1 cellular context compared by ENCODE assay signal in the genomic region with DNA sequence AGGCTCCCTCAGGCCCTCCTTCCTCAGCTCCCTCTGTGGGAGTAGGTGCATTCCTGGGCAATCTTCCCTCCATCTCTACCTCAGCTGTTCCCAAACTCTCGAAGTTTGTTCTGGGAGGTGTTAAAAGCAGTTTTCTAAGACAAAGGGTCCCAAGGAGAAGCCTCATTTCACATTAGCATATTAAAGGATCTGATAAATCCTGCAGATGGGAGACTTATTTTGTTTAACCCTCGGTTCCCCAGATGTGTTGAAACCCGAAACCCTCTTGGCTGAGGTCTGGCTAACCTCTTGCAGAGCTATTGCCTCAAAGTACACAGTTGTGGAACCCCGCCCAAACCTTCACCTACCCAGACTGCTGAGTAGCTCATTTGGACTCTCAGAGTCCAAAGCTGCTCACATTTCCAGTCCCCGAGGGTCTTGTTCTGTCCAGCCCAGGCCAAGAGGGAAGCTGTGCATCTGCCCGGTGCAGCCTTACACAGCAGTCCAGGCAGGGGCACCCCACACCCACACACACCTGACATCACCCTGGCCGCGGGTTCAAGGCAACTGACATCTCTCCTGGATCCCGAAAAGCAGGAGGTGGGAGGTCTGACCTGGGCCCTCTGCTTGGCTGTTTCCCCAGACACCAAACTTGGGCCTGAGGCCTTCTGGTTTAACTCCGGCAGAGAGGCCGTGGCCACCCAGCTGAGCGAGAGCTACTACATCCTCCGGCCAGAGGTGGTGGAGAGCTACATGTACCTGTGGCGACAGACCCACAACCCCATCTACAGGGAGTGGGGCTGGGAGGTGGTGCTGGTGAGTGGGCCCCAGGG.
TF ChIP-seq lines count a peak whose summit lies in the region.

No MANE protein-coding gene starts in this region.

TF ChIP-seq in K562, 482 proteins besides CTCF, POLR2A, EP300 and RAD21 (continued from another document and continues in another):
- TF ChIP-seq, protein P1, sequence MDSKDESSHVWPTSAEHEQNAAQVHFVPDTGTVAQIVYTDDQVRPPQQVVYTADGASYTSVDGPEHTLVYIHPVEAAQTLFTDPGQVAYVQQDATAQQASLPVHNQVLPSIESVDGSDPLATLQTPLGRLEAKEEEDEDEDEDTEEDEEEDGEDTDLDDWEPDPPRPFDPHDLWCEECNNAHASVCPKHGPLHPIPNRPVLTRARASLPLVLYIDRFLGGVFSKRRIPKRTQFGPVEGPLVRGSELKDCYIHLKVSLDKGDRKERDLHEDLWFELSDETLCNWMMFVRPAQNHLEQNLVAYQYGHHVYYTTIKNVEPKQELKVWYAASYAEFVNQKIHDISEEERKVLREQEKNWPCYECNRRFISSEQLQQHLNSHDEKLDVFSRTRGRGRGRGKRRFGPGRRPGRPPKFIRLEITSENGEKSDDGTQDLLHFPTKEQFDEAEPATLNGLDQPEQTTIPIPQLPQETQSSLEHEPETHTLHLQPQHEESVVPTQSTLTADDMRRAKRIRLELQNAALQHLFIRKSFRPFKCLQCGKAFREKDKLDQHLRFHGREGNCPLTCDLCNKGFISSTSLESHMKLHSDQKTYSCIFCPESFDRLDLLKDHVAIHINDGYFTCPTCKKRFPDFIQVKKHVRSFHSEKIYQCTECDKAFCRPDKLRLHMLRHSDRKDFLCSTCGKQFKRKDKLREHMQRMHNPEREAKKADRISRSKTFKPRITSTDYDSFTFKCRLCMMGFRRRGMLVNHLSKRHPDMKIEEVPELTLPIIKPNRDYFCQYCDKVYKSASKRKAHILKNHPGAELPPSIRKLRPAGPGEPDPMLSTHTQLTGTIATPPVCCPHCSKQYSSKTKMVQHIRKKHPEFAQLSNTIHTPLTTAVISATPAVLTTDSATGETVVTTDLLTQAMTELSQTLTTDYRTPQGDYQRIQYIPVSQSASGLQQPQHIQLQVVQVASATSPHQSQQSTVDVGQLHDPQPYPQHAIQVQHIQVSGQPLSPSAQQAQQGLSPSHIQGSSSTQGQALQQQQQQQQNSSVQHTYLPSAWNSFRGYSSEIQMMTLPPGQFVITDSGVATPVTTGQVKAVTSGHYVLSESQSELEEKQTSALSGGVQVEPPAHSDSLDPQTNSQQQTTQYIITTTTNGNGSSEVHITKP (IDR thresholded peaks at IDR 0.05; ENCODE audit: partially characterized antibody), result no peak
- TF ChIP-seq MBD2 (IDR thresholded peaks at IDR 0.05; ENCODE audit: borderline replicate concordance, low read depth) (no peak), SUPT5H (IDR thresholded peaks at IDR 0.05) (no peak), RBM39 (optimal IDR thresholded peaks at IDR 0.05; ENCODE audit: low read depth, low read length) (no peak), ZNF12 (CRISPR knock-in tag; IDR thresholded peaks at IDR 0.05) (no peak), MAZ (CRISPR knock-in tag; conservative IDR thresholded peaks at IDR 0.05 in 1 of 2, IDR thresholded peaks at IDR 0.05 in 1 of 2) (peak in 1 of 2 experiments; percentile 63; a peak in 1 of 4 replicates), EGR1 (conservative IDR thresholded peaks at IDR 0.05) (peak; percentile 29; the same call in 1 of the 2 replicates), ILF3 (IDR thresholded peaks at IDR 0.05; ENCODE audit: borderline replicate concordance) (no peak), MCM7 (IDR thresholded peaks at IDR 0.05) (no peak), C11orf30 (IDR thresholded peaks at IDR 0.05; ENCODE audit: low read depth) (peak; percentile 72; the same call in 1 of the 2 replicates), ATF7 (IDR thresholded peaks at IDR 0.05) (peak; percentile 47; the same call in 1 of the 2 replicates), SOX6 (IDR thresholded peaks at IDR 0.05) (no peak), CTBP1 (IDR thresholded peaks at IDR 0.05; ENCODE audit: borderline replicate concordance) (peak; percentile 53; the same call in 1 of the 2 replicates), FOXK1 (CRISPR knock-in tag; IDR thresholded peaks at IDR 0.05; ENCODE audit: borderline replicate concordance) (no peak), TEAD4 (IDR thresholded peaks at IDR 0.05; ENCODE audit: low read length) (0 out of 2 replicates have a peak, but pooled peaks have one; percentile 21), TEAD4 (CRISPR knock-in tag; IDR thresholded peaks at IDR 0.05; ENCODE audit: borderline replicate concordance) (no peak), DIDO1 (tag; IDR thresholded peaks at IDR 0.05; ENCODE audit: low read depth) (no peak), RBFOX2 (IDR thresholded peaks at IDR 0.05; ENCODE audit: low read depth, low read length) (peak; percentile 51), KAT2B (IDR thresholded peaks at IDR 0.05; ENCODE audit: low read depth, low read length) (no peak), SRF (CRISPR knock-in tag; IDR thresholded peaks at IDR 0.05) (0 out of 4 replicates have a peak, but pooled peaks of 1 of the 2 experiments have one; percentile 8), L3MBTL2 (IDR thresholded peaks at IDR 0.05) (peak; percentile 85), KDM5B (IDR thresholded peaks at IDR 0.05; ENCODE audit: insufficient replicate concordance, low read depth, low read length) (no peak), RBBP5 (IDR thresholded peaks at IDR 0.05; ENCODE audit: borderline replicate concordance, insufficient read depth, low read length, poor library complexity, severe bottlenecking) (no peak), RNF219 (CRISPR knock-in tag; IDR thresholded peaks at IDR 0.05) (no peak)
- TF ChIP-seq, protein P2, sequence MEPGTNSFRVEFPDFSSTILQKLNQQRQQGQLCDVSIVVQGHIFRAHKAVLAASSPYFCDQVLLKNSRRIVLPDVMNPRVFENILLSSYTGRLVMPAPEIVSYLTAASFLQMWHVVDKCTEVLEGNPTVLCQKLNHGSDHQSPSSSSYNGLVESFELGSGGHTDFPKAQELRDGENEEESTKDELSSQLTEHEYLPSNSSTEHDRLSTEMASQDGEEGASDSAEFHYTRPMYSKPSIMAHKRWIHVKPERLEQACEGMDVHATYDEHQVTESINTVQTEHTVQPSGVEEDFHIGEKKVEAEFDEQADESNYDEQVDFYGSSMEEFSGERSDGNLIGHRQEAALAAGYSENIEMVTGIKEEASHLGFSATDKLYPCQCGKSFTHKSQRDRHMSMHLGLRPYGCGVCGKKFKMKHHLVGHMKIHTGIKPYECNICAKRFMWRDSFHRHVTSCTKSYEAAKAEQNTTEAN (CRISPR knock-in tag; IDR thresholded peaks at IDR 0.05), result no peak
- TF ChIP-seq, protein P3, sequence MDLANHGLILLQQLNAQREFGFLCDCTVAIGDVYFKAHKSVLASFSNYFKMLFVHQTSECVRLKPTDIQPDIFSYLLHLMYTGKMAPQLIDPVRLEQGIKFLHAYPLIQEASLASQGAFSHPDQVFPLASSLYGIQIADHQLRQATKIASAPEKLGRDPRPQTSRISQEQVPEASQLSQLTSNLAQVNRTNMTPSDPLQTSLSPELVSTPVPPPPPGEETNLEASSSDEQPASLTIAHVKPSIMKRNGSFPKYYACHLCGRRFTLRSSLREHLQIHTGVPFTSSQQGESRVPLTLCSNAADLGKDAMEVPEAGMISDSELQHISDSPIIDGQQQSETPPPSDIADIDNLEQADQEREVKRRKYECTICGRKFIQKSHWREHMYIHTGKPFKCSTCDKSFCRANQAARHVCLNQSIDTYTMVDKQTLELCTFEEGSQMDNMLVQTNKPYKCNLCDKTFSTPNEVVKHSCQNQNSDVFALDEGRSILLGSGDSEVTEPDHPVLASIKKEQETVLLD (IDR thresholded peaks at IDR 0.05), result no peak
- TF ChIP-seq, protein P4, sequence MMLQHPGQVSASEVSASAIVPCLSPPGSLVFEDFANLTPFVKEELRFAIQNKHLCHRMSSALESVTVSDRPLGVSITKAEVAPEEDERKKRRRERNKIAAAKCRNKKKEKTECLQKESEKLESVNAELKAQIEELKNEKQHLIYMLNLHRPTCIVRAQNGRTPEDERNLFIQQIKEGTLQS (IDR thresholded peaks at IDR 0.05), result peak; percentile 39; the same call in 1 of the 2 replicates
- TF ChIP-seq, protein P4 (CRISPR knock-in tag; conservative IDR thresholded peaks at IDR 0.05), result no peak
- TF ChIP-seq, protein P5, sequence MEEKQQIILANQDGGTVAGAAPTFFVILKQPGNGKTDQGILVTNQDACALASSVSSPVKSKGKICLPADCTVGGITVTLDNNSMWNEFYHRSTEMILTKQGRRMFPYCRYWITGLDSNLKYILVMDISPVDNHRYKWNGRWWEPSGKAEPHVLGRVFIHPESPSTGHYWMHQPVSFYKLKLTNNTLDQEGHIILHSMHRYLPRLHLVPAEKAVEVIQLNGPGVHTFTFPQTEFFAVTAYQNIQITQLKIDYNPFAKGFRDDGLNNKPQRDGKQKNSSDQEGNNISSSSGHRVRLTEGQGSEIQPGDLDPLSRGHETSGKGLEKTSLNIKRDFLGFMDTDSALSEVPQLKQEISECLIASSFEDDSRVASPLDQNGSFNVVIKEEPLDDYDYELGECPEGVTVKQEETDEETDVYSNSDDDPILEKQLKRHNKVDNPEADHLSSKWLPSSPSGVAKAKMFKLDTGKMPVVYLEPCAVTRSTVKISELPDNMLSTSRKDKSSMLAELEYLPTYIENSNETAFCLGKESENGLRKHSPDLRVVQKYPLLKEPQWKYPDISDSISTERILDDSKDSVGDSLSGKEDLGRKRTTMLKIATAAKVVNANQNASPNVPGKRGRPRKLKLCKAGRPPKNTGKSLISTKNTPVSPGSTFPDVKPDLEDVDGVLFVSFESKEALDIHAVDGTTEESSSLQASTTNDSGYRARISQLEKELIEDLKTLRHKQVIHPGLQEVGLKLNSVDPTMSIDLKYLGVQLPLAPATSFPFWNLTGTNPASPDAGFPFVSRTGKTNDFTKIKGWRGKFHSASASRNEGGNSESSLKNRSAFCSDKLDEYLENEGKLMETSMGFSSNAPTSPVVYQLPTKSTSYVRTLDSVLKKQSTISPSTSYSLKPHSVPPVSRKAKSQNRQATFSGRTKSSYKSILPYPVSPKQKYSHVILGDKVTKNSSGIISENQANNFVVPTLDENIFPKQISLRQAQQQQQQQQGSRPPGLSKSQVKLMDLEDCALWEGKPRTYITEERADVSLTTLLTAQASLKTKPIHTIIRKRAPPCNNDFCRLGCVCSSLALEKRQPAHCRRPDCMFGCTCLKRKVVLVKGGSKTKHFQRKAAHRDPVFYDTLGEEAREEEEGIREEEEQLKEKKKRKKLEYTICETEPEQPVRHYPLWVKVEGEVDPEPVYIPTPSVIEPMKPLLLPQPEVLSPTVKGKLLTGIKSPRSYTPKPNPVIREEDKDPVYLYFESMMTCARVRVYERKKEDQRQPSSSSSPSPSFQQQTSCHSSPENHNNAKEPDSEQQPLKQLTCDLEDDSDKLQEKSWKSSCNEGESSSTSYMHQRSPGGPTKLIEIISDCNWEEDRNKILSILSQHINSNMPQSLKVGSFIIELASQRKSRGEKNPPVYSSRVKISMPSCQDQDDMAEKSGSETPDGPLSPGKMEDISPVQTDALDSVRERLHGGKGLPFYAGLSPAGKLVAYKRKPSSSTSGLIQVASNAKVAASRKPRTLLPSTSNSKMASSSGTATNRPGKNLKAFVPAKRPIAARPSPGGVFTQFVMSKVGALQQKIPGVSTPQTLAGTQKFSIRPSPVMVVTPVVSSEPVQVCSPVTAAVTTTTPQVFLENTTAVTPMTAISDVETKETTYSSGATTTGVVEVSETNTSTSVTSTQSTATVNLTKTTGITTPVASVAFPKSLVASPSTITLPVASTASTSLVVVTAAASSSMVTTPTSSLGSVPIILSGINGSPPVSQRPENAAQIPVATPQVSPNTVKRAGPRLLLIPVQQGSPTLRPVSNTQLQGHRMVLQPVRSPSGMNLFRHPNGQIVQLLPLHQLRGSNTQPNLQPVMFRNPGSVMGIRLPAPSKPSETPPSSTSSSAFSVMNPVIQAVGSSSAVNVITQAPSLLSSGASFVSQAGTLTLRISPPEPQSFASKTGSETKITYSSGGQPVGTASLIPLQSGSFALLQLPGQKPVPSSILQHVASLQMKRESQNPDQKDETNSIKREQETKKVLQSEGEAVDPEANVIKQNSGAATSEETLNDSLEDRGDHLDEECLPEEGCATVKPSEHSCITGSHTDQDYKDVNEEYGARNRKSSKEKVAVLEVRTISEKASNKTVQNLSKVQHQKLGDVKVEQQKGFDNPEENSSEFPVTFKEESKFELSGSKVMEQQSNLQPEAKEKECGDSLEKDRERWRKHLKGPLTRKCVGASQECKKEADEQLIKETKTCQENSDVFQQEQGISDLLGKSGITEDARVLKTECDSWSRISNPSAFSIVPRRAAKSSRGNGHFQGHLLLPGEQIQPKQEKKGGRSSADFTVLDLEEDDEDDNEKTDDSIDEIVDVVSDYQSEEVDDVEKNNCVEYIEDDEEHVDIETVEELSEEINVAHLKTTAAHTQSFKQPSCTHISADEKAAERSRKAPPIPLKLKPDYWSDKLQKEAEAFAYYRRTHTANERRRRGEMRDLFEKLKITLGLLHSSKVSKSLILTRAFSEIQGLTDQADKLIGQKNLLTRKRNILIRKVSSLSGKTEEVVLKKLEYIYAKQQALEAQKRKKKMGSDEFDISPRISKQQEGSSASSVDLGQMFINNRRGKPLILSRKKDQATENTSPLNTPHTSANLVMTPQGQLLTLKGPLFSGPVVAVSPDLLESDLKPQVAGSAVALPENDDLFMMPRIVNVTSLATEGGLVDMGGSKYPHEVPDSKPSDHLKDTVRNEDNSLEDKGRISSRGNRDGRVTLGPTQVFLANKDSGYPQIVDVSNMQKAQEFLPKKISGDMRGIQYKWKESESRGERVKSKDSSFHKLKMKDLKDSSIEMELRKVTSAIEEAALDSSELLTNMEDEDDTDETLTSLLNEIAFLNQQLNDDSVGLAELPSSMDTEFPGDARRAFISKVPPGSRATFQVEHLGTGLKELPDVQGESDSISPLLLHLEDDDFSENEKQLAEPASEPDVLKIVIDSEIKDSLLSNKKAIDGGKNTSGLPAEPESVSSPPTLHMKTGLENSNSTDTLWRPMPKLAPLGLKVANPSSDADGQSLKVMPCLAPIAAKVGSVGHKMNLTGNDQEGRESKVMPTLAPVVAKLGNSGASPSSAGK (IDR thresholded peaks at IDR 0.05), result peak; percentile 55; the same call in 1 of the 2 replicates
